Comparison of ENCODE assay signal across 8 cellular contexts in genomic region chr1:21607549-21608529, GRCh38.
DNase-seq lines count a peak whose midpoint lies in the region; ATAC-seq and TF ChIP-seq lines count a peak whose summit lies in the region.

No MANE protein-coding gene starts in this region.

- H3K36me3 Mint-ChIP-seq in activated CD8-positive, alpha-beta T cell treated with anti-CD3 and anti-CD28 coated beads for 36 hours (ENCODE audit: low read depth) = no peaks in the 10 kb centered on the region

- H3K4me3 ChIP-seq in foreskin fibroblast (ENCODE audit: low read depth in 1 of 2, low read length in 2 of 2) = no peak overlapping the region

- DNase-seq in GM19238 (ENCODE audit: insufficient read length, low spot score) (peak; percentile 67), LHCN-M2 (ENCODE audit: low read depth) (peak; percentile 51), foreskin fibroblast (peak; percentile 33 to 59), omental fat pad (ENCODE audit: low spot score) (peak; percentile 27), NCI-H1436 (lab: John Stamatoyannopoulos, UW) (no peak)
- DNase-seq in activated CD8-positive, alpha-beta T cell treated with anti-CD3 and anti-CD28 coated beads for 36 hours = peak; percentile 82

- H3K27ac Mint-ChIP-seq in activated CD8-positive, alpha-beta T cell treated with anti-CD3 and anti-CD28 coated beads for 36 hours = no peak overlapping the region

- TF ChIP-seq CTCF in 22Rv1 (IDR thresholded peaks at IDR 0.05) = no peak
- TF ChIP-seq CTCF in activated CD8-positive, alpha-beta T cell treated with anti-CD3 and anti-CD28 coated beads for 36 hours (IDR thresholded peaks at IDR 0.05) = no peak
- TF ChIP-seq CTCF in foreskin fibroblast (IDR thresholded peaks at IDR 0.05; ENCODE audit: low read depth, low read length) = no peak
- TF ChIP-seq CTCF in omental fat pad (IDR thresholded peaks at IDR 0.05) = no peak

- H3K4me3 Mint-ChIP-seq in activated CD8-positive, alpha-beta T cell treated with anti-CD3 and anti-CD28 coated beads for 36 hours = peak overlapping the region; percentile 18

- peak; percentile 95 for ATAC-seq in activated CD8-positive, alpha-beta T cell treated with anti-CD3 and anti-CD28 coated beads for 36 hours
- peak; percentile 63 for ATAC-seq in omental fat pad (ENCODE audit: low FRiP score)
- ATAC-seq in HG02840 (IDR thresholded peaks at IDR 0.05; ENCODE audit: low FRiP score, unreplicated experiment) = no peak

- peak overlapping the region; percentile 68 for H3K27ac ChIP-seq in 22Rv1

- H3K4me1 Mint-ChIP-seq in activated CD8-positive, alpha-beta T cell treated with anti-CD3 and anti-CD28 coated beads for 36 hours (ENCODE audit: low read depth) = peaks cover 8% of the 10 kb centered on the region

- POLR2A ChIA-PET in activated CD8-positive, alpha-beta T cell treated with anti-CD3 and anti-CD28 coated beads for 36 hours (lab: Charles Lee) = no interaction called here

- H3K27me3 Mint-ChIP-seq in activated CD8-positive, alpha-beta T cell treated with anti-CD3 and anti-CD28 coated beads for 36 hours = peaks cover 13% of the 10 kb centered on the region

- intact Hi-C loops in activated CD8-positive, alpha-beta T cell treated with anti-CD3 and anti-CD28 coated beads for 36 hours (cut with micrococcal nuclease) = no loop called here

- CTCF ChIA-PET in activated CD8-positive, alpha-beta T cell treated with anti-CD3 and anti-CD28 coated beads for 36 hours (lab: Charles Lee) = no interaction called here

- no peaks in the 10 kb centered on the region for H3K9me3 Mint-ChIP-seq in activated CD8-positive, alpha-beta T cell treated with anti-CD3 and anti-CD28 coated beads for 36 hours
